ENCODE assay signal across 8 cellular contexts in genomic region chr18:58223717-58224424, GRCh38.
DNase-seq lines count a peak whose midpoint lies in the region; ATAC-seq and TF ChIP-seq lines count a peak whose summit lies in the region.

No MANE protein-coding gene starts in this region.

- peaks cover 85% of the 10 kb centered on the region for H3K4me1 Mint-ChIP-seq in GM23338
- H3K4me1 Mint-ChIP-seq in activated T-cell treated with anti-CD3 and anti-CD28 coated beads, Interleukin-2, amount 50 U/mL, for 72 hours (ENCODE audit: low read depth), result peaks cover 17% of the 10 kb centered on the region

- WGBS in SK-N-SH (ENCODE audit: low lambda C conversion rate), result 57% methylated on average over 10 of the region's 15 CpGs

- no peak overlapping the region for H3K4me3 ChIP-seq in GM23338
- peak overlapping the region; percentile 12 to 15; a peak in 2 of 4 replicates for H3K4me3 ChIP-seq in SK-N-SH (ENCODE audit: low read depth in 2 of 2, low read length in 1 of 2)

- peak overlapping the region; percentile 60 for H3K4me2 ChIP-seq in GM23338
- peak overlapping the region; percentile 67 for H3K4me2 ChIP-seq in SK-N-SH

- CTCF ChIA-PET in SK-N-SH (lab: Yijun Ruan, JAX), result interaction anchor here (0.6 to 1.3 kb wide), 6 partner anchors 22 to 557 kb away, joined by 3 read pairs; partner anchors contain the start of gene NEDD4L

- POLR2A ChIA-PET in SK-N-SH (lab: Yijun Ruan, JAX), result no interaction called here

- no peaks in the 10 kb centered on the region for H3K9me2 ChIP-seq in GM23338 (ENCODE audit: insufficient read depth)
- H3K9me2 ChIP-seq in SK-N-SH, result no peaks in the 10 kb centered on the region

- peaks cover 95% of the 10 kb centered on the region for H3K79me2 ChIP-seq in GM23338 (replicated peaks; ENCODE audit: insufficient read depth)
- H3K79me2 ChIP-seq in SK-N-SH (ENCODE audit: insufficient read depth), result no peaks in the 10 kb centered on the region

- H3K36me3 ChIP-seq in GM23338 (ENCODE audit: insufficient read depth), result no peaks in the 10 kb centered on the region
- no peaks in the 10 kb centered on the region for H3K36me3 ChIP-seq in SK-N-SH (replicated peaks in 1 of 2; ENCODE audit: control insufficient read depth in 1 of 2, insufficient read depth in 2 of 2, low read length in 1 of 2)

- H3K9ac ChIP-seq in SK-N-SH, result peak overlapping the region; percentile 43; the same call in 1 of the 2 replicates

- H3K9me3 Mint-ChIP-seq in GM23338, result no peaks in the 10 kb centered on the region
- no peaks in the 10 kb centered on the region for H3K9me3 Mint-ChIP-seq in activated T-cell treated with anti-CD3 and anti-CD28 coated beads, Interleukin-2, amount 50 U/mL, for 72 hours

- TF ChIP-seq EP300 in SK-N-SH (IDR thresholded peaks at IDR 0.05; ENCODE audit: borderline replicate concordance in 1 of 2, low read depth in 1 of 2, low read length in 1 of 2), result peak in 1 of 2 experiments; percentile 79; a peak in 2 of 4 replicates

- H3K9me3 ChIP-seq in SK-N-SH, result no peaks in the 10 kb centered on the region

- H3K4me1 ChIP-seq in GM23338 (ENCODE audit: insufficient read depth) (peaks cover 76% of the 10 kb centered on the region), SK-N-SH (ENCODE audit: control insufficient read depth in 1 of 2, insufficient read depth in 2 of 2, low read depth in 1 of 2, low read length in 1 of 2) (peaks cover 18 to 40% of the 10 kb centered on the region in 2 experiments)

- H4K20me1 ChIP-seq in GM23338 (replicated peaks; ENCODE audit: insufficient read depth), result no peaks in the 10 kb centered on the region
- no peaks in the 10 kb centered on the region for H4K20me1 ChIP-seq in SK-N-SH (ENCODE audit: insufficient read depth)

- TF ChIP-seq CTCF in GM23338 (conservative IDR thresholded peaks at IDR 0.05; ENCODE audit: low read depth in 2 of 2) (no peak), SK-N-SH (IDR thresholded peaks at IDR 0.05) (no peak)

- intact Hi-C loops in sciatic nerve (cut with DNase I), result no loop called here

- H3K27me3 ChIP-seq in GM23338 (ENCODE audit: insufficient read depth) (no peaks in the 10 kb centered on the region), SK-N-SH (ENCODE audit: insufficient read depth) (no peaks in the 10 kb centered on the region)

- DNase-seq in GM23338 (ENCODE audit: low spot score) (no peak), SK-N-SH (peak; percentile 50), foreskin melanocyte (peak; percentile 98), sciatic nerve (ENCODE audit: low spot score) (no peak), NK-92 (lab: John Stamatoyannopoulos, UW; ENCODE audit: unreplicated experiment) (no peak), NOMO-1 treated with DMSO at 0.1 percent for 48 hours (lab: John Stamatoyannopoulos, UW; ENCODE audit: unreplicated experiment) (no peak), NCI-H82 (lab: John Stamatoyannopoulos, UW) (no peak)
- no peak for DNase-seq in activated T-cell treated with anti-CD3 and anti-CD28 coated beads, Interleukin-2, amount 50 U/mL, for 72 hours

- H3K27ac ChIP-seq in GM23338 (ENCODE audit: low read depth) (0 out of 2 replicates have a peak overlapping the region, but pooled peaks have one; percentile 40), SK-N-SH (ENCODE audit: low read depth in 2 of 2, low read length in 1 of 2) (peak overlapping the region; percentile 65 to 87)

- no peak for ATAC-seq in GM23338
- peak; percentile 95 for ATAC-seq in sciatic nerve
- ATAC-seq in activated T-cell treated with anti-CD3 and anti-CD28 coated beads, Interleukin-2, amount 50 U/mL, for 72 hours (replicated peaks in 1 of 2), result no peak

- TF ChIP-seq RAD21 in SK-N-SH (IDR thresholded peaks at IDR 0.05; ENCODE audit: low read length), result no peak

- H3F3A ChIP-seq in GM23338 (replicated peaks; ENCODE audit: low read depth), result no peaks in the 10 kb centered on the region
- H3F3A ChIP-seq in SK-N-SH (replicated peaks; ENCODE audit: insufficient read depth), result peaks cover 16% of the 10 kb centered on the region

- H3K27ac Mint-ChIP-seq in GM23338, result peak overlapping the region; percentile 30
- H3K27ac Mint-ChIP-seq in activated T-cell treated with anti-CD3 and anti-CD28 coated beads, Interleukin-2, amount 50 U/mL, for 72 hours, result no peak overlapping the region

- H2AFZ ChIP-seq in GM23338, result no peak overlapping the region
- 0 out of 2 replicates have a peak overlapping the region, but pooled peaks have one; percentile 0 for H2AFZ ChIP-seq in SK-N-SH (ENCODE audit: low read depth)

- no peak overlapping the region for H3K4me3 Mint-ChIP-seq in GM23338
- H3K4me3 Mint-ChIP-seq in activated T-cell treated with anti-CD3 and anti-CD28 coated beads, Interleukin-2, amount 50 U/mL, for 72 hours, result no peak overlapping the region

- H3K36me3 Mint-ChIP-seq in GM23338 (ENCODE audit: low read depth), result no peaks in the 10 kb centered on the region; the same call in 2 of the 3 replicates
- no peaks in the 10 kb centered on the region for H3K36me3 Mint-ChIP-seq in activated T-cell treated with anti-CD3 and anti-CD28 coated beads, Interleukin-2, amount 50 U/mL, for 72 hours (ENCODE audit: insufficient read depth in 2 of 2)

- H3K27me3 Mint-ChIP-seq in GM23338 (ENCODE audit: insufficient read depth, low read depth, poor library complexity), result peaks cover 9% of the 10 kb centered on the region
- peaks cover 13% of the 10 kb centered on the region for H3K27me3 Mint-ChIP-seq in activated T-cell treated with anti-CD3 and anti-CD28 coated beads, Interleukin-2, amount 50 U/mL, for 72 hours (ENCODE audit: low read depth)

TF ChIP-seq in GM23338, 12 proteins besides CTCF, POLR2A, EP300 and RAD21:
- TF ChIP-seq STAT1 (IDR thresholded peaks at IDR 0.05; ENCODE audit: unreplicated experiment) (no peak), CREB1 (CRISPR knock-in tag; IDR thresholded peaks at IDR 0.05; ENCODE audit: low read depth) (no peak), POLR2AphosphoS5 (IDR thresholded peaks at IDR 0.05; ENCODE audit: low read depth) (no peak)
- TF ChIP-seq, protein P1, sequence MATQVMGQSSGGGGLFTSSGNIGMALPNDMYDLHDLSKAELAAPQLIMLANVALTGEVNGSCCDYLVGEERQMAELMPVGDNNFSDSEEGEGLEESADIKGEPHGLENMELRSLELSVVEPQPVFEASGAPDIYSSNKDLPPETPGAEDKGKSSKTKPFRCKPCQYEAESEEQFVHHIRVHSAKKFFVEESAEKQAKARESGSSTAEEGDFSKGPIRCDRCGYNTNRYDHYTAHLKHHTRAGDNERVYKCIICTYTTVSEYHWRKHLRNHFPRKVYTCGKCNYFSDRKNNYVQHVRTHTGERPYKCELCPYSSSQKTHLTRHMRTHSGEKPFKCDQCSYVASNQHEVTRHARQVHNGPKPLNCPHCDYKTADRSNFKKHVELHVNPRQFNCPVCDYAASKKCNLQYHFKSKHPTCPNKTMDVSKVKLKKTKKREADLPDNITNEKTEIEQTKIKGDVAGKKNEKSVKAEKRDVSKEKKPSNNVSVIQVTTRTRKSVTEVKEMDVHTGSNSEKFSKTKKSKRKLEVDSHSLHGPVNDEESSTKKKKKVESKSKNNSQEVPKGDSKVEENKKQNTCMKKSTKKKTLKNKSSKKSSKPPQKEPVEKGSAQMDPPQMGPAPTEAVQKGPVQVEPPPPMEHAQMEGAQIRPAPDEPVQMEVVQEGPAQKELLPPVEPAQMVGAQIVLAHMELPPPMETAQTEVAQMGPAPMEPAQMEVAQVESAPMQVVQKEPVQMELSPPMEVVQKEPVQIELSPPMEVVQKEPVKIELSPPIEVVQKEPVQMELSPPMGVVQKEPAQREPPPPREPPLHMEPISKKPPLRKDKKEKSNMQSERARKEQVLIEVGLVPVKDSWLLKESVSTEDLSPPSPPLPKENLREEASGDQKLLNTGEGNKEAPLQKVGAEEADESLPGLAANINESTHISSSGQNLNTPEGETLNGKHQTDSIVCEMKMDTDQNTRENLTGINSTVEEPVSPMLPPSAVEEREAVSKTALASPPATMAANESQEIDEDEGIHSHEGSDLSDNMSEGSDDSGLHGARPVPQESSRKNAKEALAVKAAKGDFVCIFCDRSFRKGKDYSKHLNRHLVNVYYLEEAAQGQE (IDR thresholded peaks at IDR 0.05; ENCODE audit: unreplicated experiment), result no peak

TF ChIP-seq in SK-N-SH, 30 proteins besides CTCF, POLR2A, EP300 and RAD21 (continues in another document):
- TF ChIP-seq SIN3A (IDR thresholded peaks at IDR 0.05; ENCODE audit: borderline replicate concordance, low read depth, low read length) (no peak), USF2 (IDR thresholded peaks at IDR 0.05; ENCODE audit: borderline replicate concordance, low read depth, low read length) (no peak), MEF2A (IDR thresholded peaks at IDR 0.05; ENCODE audit: borderline replicate concordance, low read depth) (peak; percentile 15; the same call in 1 of the 2 replicates), FOXM1 (IDR thresholded peaks at IDR 0.05; ENCODE audit: low read depth) (no peak)
- TF ChIP-seq, protein P1 (IDR thresholded peaks at IDR 0.05; ENCODE audit: low read depth, low read length), result no peak

Comparison
In these comparisons a context has a peak if more than half of its experiments do, and no peak if none do; other contexts are left out.
1. DNase-seq: peak in SK-N-SH (single experiment) and foreskin melanocyte (single experiment); none in GM23338 (single experiment), sciatic nerve (single experiment), activated T-cell treated with anti-CD3 and anti-CD28 coated beads, Interleukin-2, amount 50 U/mL, for 72 hours (0 of 2), NK-92 (single experiment), NOMO-1 treated with DMSO at 0.1 percent for 48 hours (single experiment) and NCI-H82 (single experiment).